In the genomic region with DNA sequence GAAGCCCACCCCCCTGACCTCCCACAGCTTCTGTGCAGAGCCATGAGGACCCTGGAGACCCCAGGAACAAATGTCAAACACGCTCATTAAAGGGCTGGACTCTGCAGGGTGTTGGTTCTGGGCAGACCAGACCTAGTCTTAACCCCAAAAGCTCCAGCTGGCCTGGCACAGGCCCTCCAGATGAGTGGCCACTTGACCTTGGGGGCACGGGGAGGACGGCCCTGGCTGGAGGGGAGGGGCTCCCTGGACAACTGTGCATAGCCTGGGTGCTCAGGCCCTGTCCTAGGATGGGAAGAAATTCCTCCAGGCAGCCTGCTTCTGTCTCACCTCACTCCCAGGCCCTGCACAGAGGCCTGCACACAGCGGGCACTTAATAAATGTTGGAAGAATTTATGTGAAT, we compare ENCODE assay signal across 32 cellular contexts. TPM values are rescaled to one million over a fixed set of nuclear protein-coding genes. Genes with fewer than 3 reads are reported as not detected.
"Had no signal": no experiment of that assay in that cellular context is flagged by ENCODE, and none has a peak within 500 bp of the region (broad histone marks: within the 10 kb centered on the region; RNA-seq: fewer than 3 reads in every experiment).

No MANE protein-coding gene starts in this region.

- H3K27ac ChIP-seq: KMS-11 had no signal

- H3K4me3 ChIP-seq: MG63 had no signal

- H3K27me3 ChIP-seq: MG63 had no signal

- DNase-seq: Karpas-422, Kasumi-1, KG1, MG63, MM.1S, MV-4-11, NCI-H1048, NCI-H1105, NCI-H1417 treated with DMSO at 0.1 percent for 48 hours, NCI-H1436 treated with DMSO at 0.1 percent for 48 hours, NCI-H146, NCI-H1694, NCI-H1694 treated with DMSO at 0.1 percent for 48 hours, NCI-H187, NCI-H187 treated with DMSO at 0.1 percent for 48 hours, NCI-H1930, NCI-H2029, NCI-H2029 treated with DMSO at 0.1 percent for 48 hours, NCI-H2081, NCI-H2081 treated with DMSO at 0.1 percent for 48 hours, NCI-H2107, NCI-H2171, NCI-H2171 treated with DMSO at 0.1 percent for 48 hours, NCI-H2227 treated with DMSO at 0.1 percent for 48 hours, NCI-H226, NCI-H345, NCI-H446, NCI-H446 treated with DMSO at 0.1 percent for 48 hours, NCI-H510A, NCI-H510A treated with DMSO at 0.1 percent for 48 hours had no signal

- H3K9ac ChIP-seq: KMS-11 had no signal

- H3K4me2 ChIP-seq: KMS-11 had no signal

- H3K36me3 ChIP-seq: MG63 had no signal

- H3K9me3 ChIP-seq: MG63 had no signal

RNA-seq across cellular contexts. Expression of a gene that starts 9.4 kb away (rescaled TPM):
- total RNA-seq: M059J had no signal
